ENCODE assay signal across 9 cellular contexts in the genomic region with DNA sequence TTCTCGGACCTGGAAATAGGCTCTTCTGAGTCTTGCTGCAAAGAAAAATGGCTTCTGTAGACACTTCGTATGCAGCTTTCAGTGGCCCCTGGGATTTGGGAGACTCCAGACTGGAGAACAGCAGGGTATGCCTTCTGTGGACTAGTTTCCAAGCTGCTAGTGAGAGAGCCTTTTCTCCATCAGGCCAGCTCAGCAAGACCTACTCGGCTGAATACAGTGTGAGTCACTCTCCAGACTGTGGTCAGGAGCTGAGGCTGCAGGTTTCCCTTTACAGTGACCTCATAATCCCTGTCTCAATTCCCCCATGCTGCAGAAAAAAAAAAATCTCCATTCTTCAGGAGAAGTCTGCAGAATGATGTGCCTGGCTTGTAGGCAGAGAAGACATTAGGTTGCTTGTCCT.
DNase-seq lines count a peak whose midpoint lies in the region; ATAC-seq lines count a peak whose summit lies in the region.
"Had no signal": no experiment of that assay in that cellular context is flagged by ENCODE, and none has a peak within 500 bp of the region (broad histone marks: within the 10 kb centered on the region; RNA-seq: fewer than 3 reads in every experiment).

No MANE protein-coding gene starts in this region.

- peak; percentile 35 for DNase-seq in activated naive CD4-positive, alpha-beta T cell treated with Interleukin-2 at 50 U/mL for 16 hours
- no peak for DNase-seq in activated naive CD4-positive, alpha-beta T cell (lab: John Stamatoyannopoulos, UW)
- DNase-seq in NCI-H69 (lab: John Stamatoyannopoulos, UW) (peak; percentile 19), cerebellum (ENCODE audit: low spot score) (peak; percentile 24), skeletal muscle cell (ENCODE audit: low read depth) (peak; percentile 80), HUDEP-2 (lab: John Stamatoyannopoulos, UW; ENCODE audit: unreplicated experiment in 76 of 76) (no peak), NCI-H146 treated with DMSO at 0.1 percent for 48 hours (lab: John Stamatoyannopoulos, UW; ENCODE audit: unreplicated experiment) (no peak)
- DNase-seq: NCI-H1105 had no signal

- ATAC-seq in HG03108 (IDR thresholded peaks at IDR 0.05; ENCODE audit: unreplicated experiment) = no peak

- no peak overlapping the region for H3K4me3 ChIP-seq in skeletal muscle cell (ENCODE audit: low read depth, low read length)

Comparison
In these comparisons a context has a peak if more than half of its experiments do, and no peak if none do; other contexts are left out.
1. DNase-seq: peak in activated naive CD4-positive, alpha-beta T cell treated with Interleukin-2 at 50 U/mL for 16 hours (single experiment), NCI-H69 (single experiment), cerebellum (single experiment) and skeletal muscle cell (single experiment); none in activated naive CD4-positive, alpha-beta T cell (0 of 4), HUDEP-2 (0 of 76) and NCI-H146 treated with DMSO at 0.1 percent for 48 hours (single experiment).